Comparison of ENCODE assay signal across 8 cellular contexts in genomic region chr12:12357697-12358476, GRCh38. TPM values are rescaled to one million over a fixed set of nuclear protein-coding genes. Genes with fewer than 3 reads are reported as not detected.
A peak's percentile ranks its signal among the peaks of the same experiment; 100 is the strongest.
DNase-seq lines count a peak whose midpoint lies in the region; FAIRE-seq and TF ChIP-seq lines count a peak whose summit lies in the region.

No MANE protein-coding gene starts in this region.

- peak overlapping the region; percentile 98 for H3K27ac Mint-ChIP-seq in activated naive CD4-positive, alpha-beta T cell treated with anti-CD3 and anti-CD28 coated beads, Interleukin-2, amount 50 U/mL, for 24 hours

- H3K4me1 Mint-ChIP-seq in activated naive CD4-positive, alpha-beta T cell treated with anti-CD3 and anti-CD28 coated beads, Interleukin-2, amount 50 U/mL, for 24 hours = peaks cover 48% of the 10 kb centered on the region

- H3K9me3 ChIP-seq in smooth muscle cell (replicated peaks; ENCODE audit: low read depth) = no peaks in the 10 kb centered on the region

- no peaks in the 10 kb centered on the region for H3K9me3 Mint-ChIP-seq in activated naive CD4-positive, alpha-beta T cell treated with anti-CD3 and anti-CD28 coated beads, Interleukin-2, amount 50 U/mL, for 24 hours

- H2AFZ ChIP-seq in ACC112 (ENCODE audit: low read length, unreplicated experiment) = peak overlapping the region; percentile 89
- H2AFZ ChIP-seq in smooth muscle cell (ENCODE audit: low read depth) = peak overlapping the region; percentile 94

- DNase-seq in NCI-H1092 (lab: John Stamatoyannopoulos, UW) (peak; percentile 47), smooth muscle cell (lab: John Stamatoyannopoulos, UW; ENCODE audit: unreplicated experiment) (no peak), frontal cortex (ENCODE audit: low spot score in 2 of 2) (no peak), cortex of kidney (lab: John Stamatoyannopoulos, UW) (no peak)

- H3K79me2 ChIP-seq in ACC112 (ENCODE audit: control insufficient read depth, insufficient read depth, low read length, unreplicated experiment) (peaks cover 14% of the 10 kb centered on the region), smooth muscle cell (ENCODE audit: low read depth) (peaks cover 23% of the 10 kb centered on the region)

- H3K27ac ChIP-seq in ACC112 (ENCODE audit: low read depth, low read length) = peak overlapping the region; percentile 45
- peak overlapping the region; percentile 79 for H3K27ac ChIP-seq in smooth muscle cell (ENCODE audit: low read depth)

- H3K36me3 ChIP-seq in ACC112 (ENCODE audit: insufficient read depth, low read length) = 0 out of 2 replicates have a peak, but pooled peaks cover 1% of the 10 kb centered on the region
- no peaks in the 10 kb centered on the region for H3K36me3 ChIP-seq in smooth muscle cell (ENCODE audit: low read depth)

- peak overlapping the region; percentile 92 for H3K4me2 ChIP-seq in smooth muscle cell

- H4K20me1 ChIP-seq in smooth muscle cell (ENCODE audit: low read depth) = peaks cover 2% of the 10 kb centered on the region

- H3K27me3 Mint-ChIP-seq in activated naive CD4-positive, alpha-beta T cell treated with anti-CD3 and anti-CD28 coated beads, Interleukin-2, amount 50 U/mL, for 24 hours = no peaks in the 10 kb centered on the region

- H3K27me3 ChIP-seq in ACC112 (ENCODE audit: insufficient read depth, low read length) (no peaks in the 10 kb centered on the region), smooth muscle cell (ENCODE audit: low read depth) (no peaks in the 10 kb centered on the region)

- no peak for FAIRE-seq in frontal cortex (lab: Jason Lieb, UNC)

- H3K9ac ChIP-seq in smooth muscle cell (ENCODE audit: low read depth) = peak overlapping the region; percentile 77

- H3K36me3 Mint-ChIP-seq in activated naive CD4-positive, alpha-beta T cell treated with anti-CD3 and anti-CD28 coated beads, Interleukin-2, amount 50 U/mL, for 24 hours = peaks cover 9% of the 10 kb centered on the region

- peak overlapping the region; percentile 97 for H3K4me3 ChIP-seq in ACC112 (ENCODE audit: low read depth, low read length)
- H3K4me3 ChIP-seq in GM12875 (ENCODE audit: low read depth, low read length) = peak overlapping the region; percentile 94
- peak overlapping the region; percentile 77 for H3K4me3 ChIP-seq in iPS-11a (ENCODE audit: low read depth, low read length)
- H3K4me3 ChIP-seq in smooth muscle cell = peak overlapping the region; percentile 74

- no peaks in the 10 kb centered on the region for H3F3A ChIP-seq in smooth muscle cell (ENCODE audit: low read depth)

- 29% methylated on average over 13 of the region's 13 CpGs for WGBS in smooth muscle cell (ENCODE audit: low lambda C conversion rate)

- peak overlapping the region; percentile 97 for H3K4me3 Mint-ChIP-seq in activated naive CD4-positive, alpha-beta T cell treated with anti-CD3 and anti-CD28 coated beads, Interleukin-2, amount 50 U/mL, for 24 hours

- H3K4me1 ChIP-seq in ACC112 (ENCODE audit: control insufficient read depth, insufficient read depth, low read length, unreplicated experiment) = peaks cover 12% of the 10 kb centered on the region
- peaks cover 11% of the 10 kb centered on the region for H3K4me1 ChIP-seq in smooth muscle cell (ENCODE audit: low read depth)

- TF ChIP-seq CTCF in GM12875 (IDR thresholded peaks at IDR 0.05; ENCODE audit: borderline replicate concordance, insufficient read depth, low read depth, low read length) (no peak), smooth muscle cell (IDR thresholded peaks at IDR 0.05; ENCODE audit: borderline replicate concordance, insufficient read depth, poor library complexity, severe bottlenecking) (no peak)

RNA-seq across cellular contexts. Expression of gene BORCS5, which starts 1.0 kb away (rescaled TPM):
- total RNA-seq in smooth muscle cell (11.2 and 29.8 TPM in 2 replicates), frontal cortex (19.2 TPM)
- 8.0 and 11.7 TPM in 2 replicates for polyA plus RNA-seq in smooth muscle cell

RNA-seq across cellular contexts. Expression of gene MANSC1, which starts 7.8 kb away (rescaled TPM):
- total RNA-seq in smooth muscle cell (0.58 and 5.1 TPM in 2 replicates), frontal cortex (2.4 TPM)
- polyA plus RNA-seq in smooth muscle cell = 0.09 and 0.82 TPM in 2 replicates
